Comparison of ENCODE assay signal across 19 cellular contexts in genomic region chr7:25656581-25657026, GRCh38.
DNase-seq lines count a peak whose midpoint lies in the region; ATAC-seq and TF ChIP-seq lines count a peak whose summit lies in the region.
"Had no signal": no experiment of that assay in that cellular context is flagged by ENCODE, and none has a peak within 500 bp of the region (broad histone marks: within the 10 kb centered on the region; RNA-seq: fewer than 3 reads in every experiment).

No MANE protein-coding gene starts in this region.

- no peaks in the 10 kb centered on the region for H3K36me3 ChIP-seq in Peyer's patch
- H3K36me3 ChIP-seq: brain microvascular endothelial cell, tibial nerve had no signal

- no peak overlapping the region for H3K4me3 ChIP-seq in Peyer's patch
- H3K4me3 ChIP-seq: lung, tibial nerve had no signal

- no peaks in the 10 kb centered on the region for H3K27me3 ChIP-seq in Peyer's patch
- H3K27me3 ChIP-seq: brain microvascular endothelial cell, tibial nerve had no signal

- ATAC-seq in SK-N-SH treated with all-trans-retinoic acid at 6 μM for 48 hours: peak; percentile 44; the same call in 1 of the 3 replicates
- ATAC-seq in left ventricle myocardium superior: peak; percentile 61
- no peak for ATAC-seq in HG02938 (IDR thresholded peaks at IDR 0.05; ENCODE audit: unreplicated experiment)
- no peak for ATAC-seq in GM18511 (IDR thresholded peaks at IDR 0.05; ENCODE audit: unreplicated experiment)

- H3K9me3 ChIP-seq in Peyer's patch: no peaks in the 10 kb centered on the region
- H3K9me3 ChIP-seq: tibial nerve had no signal

- no peaks in the 10 kb centered on the region for H3K4me1 ChIP-seq in Peyer's patch

- DNase-seq in NCI-H2081 (lab: John Stamatoyannopoulos, UW) (peak; percentile 16 to 28), NCI-H2081 treated with DMSO at 0.1 percent for 48 hours (lab: John Stamatoyannopoulos, UW) (no peak), left ventricle myocardium superior (no peak), Peyer's patch (no peak), NCI-H526 (lab: John Stamatoyannopoulos, UW) (no peak)
- DNase-seq: activated CD4-positive, alpha-beta T cell treated with anti-CD3 and anti-CD28 coated beads, Interleukin-2, amount 10 ng/mL, durations not matched to agents 7 days and 5 days; activated effector memory CD4-positive, alpha-beta T cell treated with Interleukin-2 at 50 U/mL for 16 hours; brain microvascular endothelial cell; GOT3; Kasumi-1; NCI-H2171; occipital lobe; OCI-M1; stimulated activated CD4-positive, alpha-beta T cell treated with anti-CD3 and anti-CD28 coated beads, Interleukin-12 subunit alpha, Interleukin-12 subunit beta, amount 100 ng/mL, for 4 hours had no signal

- TF ChIP-seq CTCF in Peyer's patch (IDR thresholded peaks at IDR 0.05): no peak

- no peak for TF ChIP-seq POLR2A in Peyer's patch (IDR thresholded peaks at IDR 0.05)

- no peak overlapping the region for H3K27ac ChIP-seq in Peyer's patch
- H3K27ac ChIP-seq: brain microvascular endothelial cell, tibial nerve had no signal

- intact Hi-C loops in left ventricle myocardium superior (cut with micrococcal nuclease): no loop called here

TF ChIP-seq in SK-N-SH treated with all-trans-retinoic acid at 6 μM for 48 hours, 23 proteins besides CTCF, POLR2A, EP300 and RAD21:
- TF ChIP-seq, protein P1, sequence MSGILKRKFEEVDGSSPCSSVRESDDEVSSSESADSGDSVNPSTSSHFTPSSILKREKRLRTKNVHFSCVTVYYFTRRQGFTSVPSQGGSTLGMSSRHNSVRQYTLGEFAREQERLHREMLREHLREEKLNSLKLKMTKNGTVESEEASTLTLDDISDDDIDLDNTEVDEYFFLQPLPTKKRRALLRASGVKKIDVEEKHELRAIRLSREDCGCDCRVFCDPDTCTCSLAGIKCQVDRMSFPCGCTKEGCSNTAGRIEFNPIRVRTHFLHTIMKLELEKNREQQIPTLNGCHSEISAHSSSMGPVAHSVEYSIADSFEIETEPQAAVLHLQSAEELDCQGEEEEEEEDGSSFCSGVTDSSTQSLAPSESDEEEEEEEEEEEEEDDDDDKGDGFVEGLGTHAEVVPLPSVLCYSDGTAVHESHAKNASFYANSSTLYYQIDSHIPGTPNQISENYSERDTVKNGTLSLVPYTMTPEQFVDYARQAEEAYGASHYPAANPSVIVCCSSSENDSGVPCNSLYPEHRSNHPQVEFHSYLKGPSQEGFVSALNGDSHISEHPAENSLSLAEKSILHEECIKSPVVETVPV (CRISPR knock-in tag; IDR thresholded peaks at IDR 0.05): peak; percentile 81
- TF ChIP-seq RARB (CRISPR knock-in tag; IDR thresholded peaks at IDR 0.05) (no peak), ZNF565 (CRISPR knock-in tag; conservative IDR thresholded peaks at IDR 0.05; ENCODE audit: low read depth) (no peak), TOX (CRISPR knock-in tag; IDR thresholded peaks at IDR 0.05; ENCODE audit: borderline replicate concordance) (no peak), TCF4 (CRISPR knock-in tag; IDR thresholded peaks at IDR 0.05; ENCODE audit: borderline replicate concordance) (peak; percentile 100), ARNTL (CRISPR knock-in tag; IDR thresholded peaks at IDR 0.05; ENCODE audit: borderline replicate concordance, low read depth) (0 out of 2 replicates have a peak, but pooled peaks have one; percentile 12), PPARA (CRISPR knock-in tag; IDR thresholded peaks at IDR 0.05; ENCODE audit: borderline replicate concordance) (peak; percentile 63; the same call in 1 of the 2 replicates), ZNF8 (CRISPR knock-in tag; IDR thresholded peaks at IDR 0.05) (peak; percentile 51), ZC3H10 (CRISPR knock-in tag; IDR thresholded peaks at IDR 0.05) (no peak), TSHZ2 (CRISPR knock-in tag; IDR thresholded peaks at IDR 0.05) (peak; percentile 99), ZFP3 (CRISPR knock-in tag; IDR thresholded peaks at IDR 0.05) (0 out of 2 replicates have a peak, but pooled peaks have one; percentile 44), CREB5 (CRISPR knock-in tag; IDR thresholded peaks at IDR 0.05; ENCODE audit: low read depth) (peak; percentile 61; the same call in 1 of the 2 replicates), ZNF70 (CRISPR knock-in tag; IDR thresholded peaks at IDR 0.05) (no peak), ISL1 (CRISPR knock-in tag; IDR thresholded peaks at IDR 0.05) (peak; percentile 93), ESRRG (CRISPR knock-in tag; IDR thresholded peaks at IDR 0.05) (peak; percentile 85), SNAI2 (CRISPR knock-in tag; IDR thresholded peaks at IDR 0.05) (peak; percentile 97), GLIS3 (CRISPR knock-in tag; IDR thresholded peaks at IDR 0.05) (peak; percentile 88; the same call in 1 of the 2 replicates)
TF ChIP-seq in SK-N-SH treated with all-trans-retinoic acid at 6 μM for 48 hours: peak in this region for 12.

Comparison
In these comparisons a context has a peak if more than half of its experiments do, and no peak if none do; other contexts are left out.
1. DNase-seq: peak in NCI-H2081 (2 of 2); none in NCI-H2081 treated with DMSO at 0.1 percent for 48 hours (single experiment), left ventricle myocardium superior (single experiment), Peyer's patch (0 of 3) and NCI-H526 (0 of 2).
2. ATAC-seq: peak in SK-N-SH treated with all-trans-retinoic acid at 6 μM for 48 hours (single experiment) and left ventricle myocardium superior (single experiment); none in HG02938 (single experiment) and GM18511 (single experiment).